8 cellular contexts compared by ENCODE assay signal in the genomic region with DNA sequence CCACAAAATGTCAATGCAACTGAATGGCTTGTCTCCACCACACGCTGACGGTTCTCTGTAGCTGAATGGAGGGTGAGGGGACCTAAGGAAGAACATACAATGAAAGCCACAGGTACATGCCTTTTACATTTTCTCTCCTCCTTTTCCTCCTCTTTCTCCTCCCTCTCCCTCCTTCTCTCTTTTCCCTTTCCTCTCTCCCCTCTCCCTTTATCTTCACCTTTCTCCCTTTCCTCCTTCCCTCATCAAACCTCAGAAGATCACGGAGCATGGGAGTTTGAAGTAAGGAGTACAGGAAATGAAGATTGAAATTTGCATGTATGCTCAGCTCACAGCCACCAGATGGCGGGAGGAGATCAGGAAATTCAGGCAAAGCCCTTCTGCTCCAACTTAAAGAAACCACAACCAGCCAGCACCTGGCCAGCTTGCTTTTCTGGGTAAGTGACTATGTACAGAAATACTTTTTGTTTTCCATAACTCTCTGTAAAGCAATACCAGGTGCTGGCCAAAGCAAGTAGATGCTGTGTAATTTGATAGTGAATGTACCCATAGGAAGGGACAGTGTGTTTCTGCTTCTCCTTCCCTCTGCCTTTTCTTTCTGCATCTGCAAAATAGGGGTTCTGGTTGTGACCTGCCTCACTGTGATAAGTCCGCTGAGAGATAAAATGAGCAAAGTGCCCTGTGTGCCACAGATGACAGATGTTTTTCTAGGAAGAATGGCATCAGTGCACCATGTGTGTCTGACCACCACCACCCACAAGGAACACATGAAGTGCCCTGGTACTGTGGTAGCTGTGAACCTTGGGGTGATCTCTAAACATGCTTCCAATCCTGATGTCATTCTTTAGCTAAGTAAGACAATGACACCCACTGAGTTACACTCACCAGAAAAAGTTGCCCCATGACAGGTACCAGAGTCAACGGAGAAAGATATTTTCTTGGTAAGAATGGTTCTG. TPM values are rescaled to one million over a fixed set of nuclear protein-coding genes. Genes with fewer than 3 reads are reported as not detected.
DNase-seq lines count a peak whose midpoint lies in the region; ATAC-seq and TF ChIP-seq lines count a peak whose summit lies in the region.

No MANE protein-coding gene starts in this region.

- TF ChIP-seq CTCF in epithelial cell of esophagus (IDR thresholded peaks at IDR 0.05; ENCODE audit: insufficient read depth, low read depth, low read length, missing control alignments) = peak; percentile 86

- peak overlapping the region in 2 of 8 donors; percentile 39 to 59 for H3K4me3 Mint-ChIP-seq in naive B cell

- peak; percentile 51 for DNase-seq in NK-92 treated with Interleukin-12 subunit alpha and Interleukin-12 subunit beta, amount 100 ng/mL, for 24 hours (lab: John Stamatoyannopoulos, UW)
- no peak for DNase-seq in NK-92 (lab: John Stamatoyannopoulos, UW; ENCODE audit: unreplicated experiment)
- DNase-seq in HUDEP-2 (lab: John Stamatoyannopoulos, UW; ENCODE audit: unreplicated experiment in 76 of 76) = peak in 67 of 76 experiments; percentile 19 to 81 (median 62)
- peak; percentile 45 to 66 for DNase-seq in NOMO-1 (lab: John Stamatoyannopoulos, UW; ENCODE audit: unreplicated experiment in 2 of 2)
- DNase-seq in activated T-cell treated with anti-CD3 and anti-CD28 coated beads for 1 hour (ENCODE audit: low read depth) = peak; percentile 49
- peak; percentile 85 for DNase-seq in epithelial cell of esophagus (ENCODE audit: low read depth)
- DNase-seq in naive B cell = peak; percentile 68
- DNase-seq in stromal cell of bone marrow (ENCODE audit: low read depth) = peak; percentile 51

- peak; percentile 81 to 91 for ATAC-seq in naive B cell (ENCODE audit: low read depth in 2 of 2)

- H3K27me3 Mint-ChIP-seq in naive B cell = peaks cover 6 to 15% (median 7%) of the 10 kb centered on the region in 3 donors

- H3K4me3 ChIP-seq in epithelial cell of esophagus (ENCODE audit: low read length) = no peak overlapping the region

- peaks cover 7 to 18% (median 15%) of the 10 kb centered on the region in 3 donors for H3K4me1 Mint-ChIP-seq in naive B cell

- peaks cover 0 to 9% (median 0%) of the 10 kb centered on the region in 7 donors for H3K9me3 Mint-ChIP-seq in naive B cell

- H3K36me3 Mint-ChIP-seq in naive B cell = no peaks in the 10 kb centered on the region

- H3K27ac Mint-ChIP-seq in naive B cell = peak overlapping the region in 3 of 6 donors; percentile 5 to 58 (median 41)

RNA-seq across cellular contexts. Expression of gene FOXO3, which starts 18.6 kb away (rescaled TPM):
- 10 to 100 TPM in 5 of 6 donors, 1 to 10 TPM in 1; 9.9 to 25.6 (median 13.6) TPM for polyA plus RNA-seq in naive B cell (ENCODE audit: low read depth in 6 of 6)
